22 cellular contexts compared by ENCODE assay signal in genomic region chr14:83556746-83557460, GRCh38.
A peak's percentile ranks its signal among the peaks of the same experiment; 100 is the strongest.
DNase-seq lines count a peak whose midpoint lies in the region; ATAC-seq, FAIRE-seq and TF ChIP-seq lines count a peak whose summit lies in the region.
"Had no signal": no experiment of that assay in that cellular context is flagged by ENCODE, and none has a peak within 500 bp of the region (broad histone marks: within the 10 kb centered on the region; RNA-seq: fewer than 3 reads in every experiment).

No MANE protein-coding gene starts in this region.

- H3K9me3 ChIP-seq in AG04450 (ENCODE audit: control insufficient read depth, insufficient read depth, low read length) = peaks cover 10% of the 10 kb centered on the region

- POLR2A ChIA-PET in AG04450 (lab: Yijun Ruan, JAX) = no interaction called here

- no peaks in the 10 kb centered on the region for H3K4me1 ChIP-seq in foreskin keratinocyte
- H3K4me1 ChIP-seq: parathyroid adenoma had no signal

- H3K27me3 ChIP-seq in AG04450 (ENCODE audit: control insufficient read depth, insufficient read depth, low read length) (no peaks in the 10 kb centered on the region), foreskin keratinocyte (no peaks in the 10 kb centered on the region)

- H3K27ac ChIP-seq in AG04450 (ENCODE audit: low read depth, low read length) (peak overlapping the region; percentile 59), foreskin keratinocyte (no peak overlapping the region)
- H3K27ac ChIP-seq: epithelial cell of prostate, HL-60, parathyroid adenoma had no signal

- H3K4me3 ChIP-seq in AG04450 (ENCODE audit: low read depth, low read length) (no peak overlapping the region), astrocyte of the spinal cord (ENCODE audit: low read depth, low read length) (no peak overlapping the region)
- H3K4me3 ChIP-seq: smooth muscle cell had no signal

- TF ChIP-seq CTCF in AG04450 (IDR thresholded peaks at IDR 0.05; ENCODE audit: low read depth, low read length) = no peak
- no peak for TF ChIP-seq CTCF in astrocyte of the spinal cord (IDR thresholded peaks at IDR 0.05; ENCODE audit: low read depth, low read length)
- no peak for TF ChIP-seq CTCF in foreskin keratinocyte (conservative IDR thresholded peaks at IDR 0.05)

- FAIRE-seq in HTR-8/SVneo (lab: Jason Lieb, UNC) = no peak
- FAIRE-seq: colon had no signal

- peak; percentile 25 for ATAC-seq in foreskin keratinocyte
- ATAC-seq: activated T-cell treated with anti-CD3 and anti-CD28 coated beads, Interleukin-2, amount 50 U/mL, for 4 hours; left colon; stimulated activated memory B cell treated with anti-CD40 and anti-IgM and Interleukin-4, amounts not matched to agents 10 μg/mL and 1 μg/mL and 100 μg/mL, for 72 hours had no signal

- CTCF ChIA-PET in AG04450 (lab: Charles Lee) = no interaction called here

- in situ Hi-C loops in astrocyte of the spinal cord (cut with HindIII; ENCODE audit: low sequenced_read_pairs) = no loop called here

- DNase-seq in AG04450 (ENCODE audit: low read depth, low spot score) (peak; percentile 50), HTR-8/SVneo (ENCODE audit: insufficient read length, low spot score) (peak; percentile 46), astrocyte of the spinal cord (ENCODE audit: low read depth, low spot score) (peak; percentile 85), foreskin keratinocyte (peak; percentile 11 to 46), NCI-H146 (lab: John Stamatoyannopoulos, UW) (no peak), SK-N-DZ (ENCODE audit: low spot score) (no peak), NCI-H446 treated with DMSO at 0.1 percent for 48 hours (lab: John Stamatoyannopoulos, UW) (no peak)
- no peak for DNase-seq in activated naive CD4-positive, alpha-beta T cell (lab: John Stamatoyannopoulos, UW)
- DNase-seq: activated CD4-positive, alpha-beta memory T cell treated with anti-CD3 and anti-CD28 coated beads for 36 hours; activated T-cell treated with anti-CD3 and anti-CD28 coated beads, Interleukin-2, amount 50 U/mL, for 4 hours; COR-L47; hippocampal formation; Karpas-422; left colon; NCI-H1436 treated with DMSO at 0.1 percent for 48 hours; NCI-H446 had no signal

Comparison
In these comparisons a context has a peak if more than half of its experiments do, and no peak if none do; other contexts are left out.
1. DNase-seq: peak in AG04450 (single experiment), HTR-8/SVneo (single experiment), astrocyte of the spinal cord (single experiment) and foreskin keratinocyte (2 of 2); none in NCI-H146 (single experiment), SK-N-DZ (single experiment), NCI-H446 treated with DMSO at 0.1 percent for 48 hours (single experiment) and activated naive CD4-positive, alpha-beta T cell (0 of 4).